In the genomic region with DNA sequence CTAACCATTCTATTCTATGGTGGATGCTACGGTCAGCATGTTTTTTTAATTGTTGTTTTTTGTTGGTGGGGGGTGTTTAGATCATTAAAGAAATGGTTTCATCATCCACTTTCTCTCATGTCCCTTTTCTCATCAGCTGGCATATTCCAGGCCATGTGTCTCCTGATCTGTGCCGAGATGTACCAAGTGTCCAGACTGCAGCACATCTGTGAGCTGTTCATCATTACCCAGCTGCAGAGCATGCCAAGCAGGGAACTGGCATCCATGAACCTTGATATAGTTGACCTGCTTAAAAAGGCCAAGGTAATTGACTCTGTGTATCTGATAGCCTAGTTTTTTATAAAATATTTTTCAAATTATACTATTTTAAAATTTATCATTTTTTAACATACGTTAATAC, we compare ENCODE assay signal across 1 cellular context.
TF ChIP-seq lines count a peak whose summit lies in the region.

No MANE protein-coding gene starts in this region.

TF ChIP-seq in SK-N-SH, 30 proteins besides CTCF, POLR2A, EP300 and RAD21 (continued from another document):
- TF ChIP-seq, protein P1, sequence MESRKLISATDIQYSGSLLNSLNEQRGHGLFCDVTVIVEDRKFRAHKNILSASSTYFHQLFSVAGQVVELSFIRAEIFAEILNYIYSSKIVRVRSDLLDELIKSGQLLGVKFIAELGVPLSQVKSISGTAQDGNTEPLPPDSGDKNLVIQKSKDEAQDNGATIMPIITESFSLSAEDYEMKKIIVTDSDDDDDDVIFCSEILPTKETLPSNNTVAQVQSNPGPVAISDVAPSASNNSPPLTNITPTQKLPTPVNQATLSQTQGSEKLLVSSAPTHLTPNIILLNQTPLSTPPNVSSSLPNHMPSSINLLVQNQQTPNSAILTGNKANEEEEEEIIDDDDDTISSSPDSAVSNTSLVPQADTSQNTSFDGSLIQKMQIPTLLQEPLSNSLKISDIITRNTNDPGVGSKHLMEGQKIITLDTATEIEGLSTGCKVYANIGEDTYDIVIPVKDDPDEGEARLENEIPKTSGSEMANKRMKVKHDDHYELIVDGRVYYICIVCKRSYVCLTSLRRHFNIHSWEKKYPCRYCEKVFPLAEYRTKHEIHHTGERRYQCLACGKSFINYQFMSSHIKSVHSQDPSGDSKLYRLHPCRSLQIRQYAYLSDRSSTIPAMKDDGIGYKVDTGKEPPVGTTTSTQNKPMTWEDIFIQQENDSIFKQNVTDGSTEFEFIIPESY (IDR thresholded peaks at IDR 0.05; ENCODE audit: borderline replicate concordance, low read depth), result no peak
- TF ChIP-seq CHD2 (IDR thresholded peaks at IDR 0.05; ENCODE audit: low read length, partially characterized antibody) (peak; percentile 47), PBX3 (IDR thresholded peaks at IDR 0.05) (no peak), EZH2phosphoT487 (IDR thresholded peaks at IDR 0.05; ENCODE audit: borderline replicate concordance, low read depth) (no peak), YY1 (IDR thresholded peaks at IDR 0.05; ENCODE audit: low read depth) (no peak)
